13 cellular contexts compared by ENCODE assay signal in the genomic region with DNA sequence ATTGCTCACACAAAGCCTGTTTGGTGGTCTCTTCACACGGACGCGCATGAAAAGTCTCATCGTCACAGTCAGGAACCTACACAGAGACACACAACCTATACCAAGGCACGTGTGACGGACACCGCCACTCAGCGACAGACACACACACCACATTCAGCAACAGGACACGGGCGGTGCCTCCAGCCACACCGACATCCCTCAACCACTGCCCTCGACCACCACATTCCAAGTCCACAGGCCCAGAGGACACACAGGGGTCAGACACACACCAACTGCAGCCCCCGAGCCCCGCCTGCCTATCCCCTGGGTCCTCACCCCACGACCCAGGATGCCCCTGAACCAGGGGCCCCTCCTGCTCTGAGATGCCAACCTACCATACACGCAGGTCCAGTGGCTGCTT. TPM values are rescaled to one million over a fixed set of nuclear protein-coding genes. Genes with fewer than 3 reads are reported as not detected.
"Had no signal": no experiment of that assay in that cellular context is flagged by ENCODE, and none has a peak within 500 bp of the region (broad histone marks: within the 10 kb centered on the region; RNA-seq: fewer than 3 reads in every experiment).

No MANE protein-coding gene starts in this region.

- H3K9me3 ChIP-seq: right lobe of liver, testis, upper lobe of right lung had no signal

- ATAC-seq: stimulated activated naive CD8-positive, alpha-beta T cell treated with anti-CD3 and anti-CD28 coated beads, Interleukin-15, amount 100 ng/mL, for 72 hours; upper lobe of right lung had no signal

- H3K4me3 ChIP-seq: cardiac muscle cell, right lobe of liver, smooth muscle cell, testis, upper lobe of right lung had no signal

- H3K4me1 Mint-ChIP-seq: stimulated activated naive CD8-positive, alpha-beta T cell treated with anti-CD3 and anti-CD28 coated beads, Interleukin-15, amount 100 ng/mL, for 72 hours had no signal

- H3K27me3 ChIP-seq: cardiac muscle cell, right lobe of liver, testis had no signal

- DNase-seq: activated CD4-positive, CD25-positive, alpha-beta regulatory T cell treated with anti-CD3 and anti-CD28 coated beads, Interleukin-2, amount 50 U/mL, for 72 hours; activated naive CD4-positive, alpha-beta T cell treated with anti-CD3 and anti-CD28 coated beads, Interleukin-2, amount 50 U/mL, for 16 hours; activated T-cell treated with anti-CD3 and anti-CD28 coated beads, Interleukin-2, amount 50 U/mL, for 1 hour; right lobe of liver; stimulated activated naive CD8-positive, alpha-beta T cell treated with anti-CD3 and anti-CD28 coated beads, Interleukin-15, amount 100 ng/mL, for 72 hours; SW 1271; T-helper 9 cell; testis; upper lobe of right lung had no signal

- H3K36me3 ChIP-seq: cardiac muscle cell, right lobe of liver, upper lobe of right lung had no signal

- H3K27ac ChIP-seq: cardiac muscle cell, right lobe of liver, testis, upper lobe of right lung had no signal

- H3K36me3 Mint-ChIP-seq: natural killer cell treated with Interleukin-12 subunit alpha and Interleukin-12 subunit beta and Interleukin-15 and Interleukin-18, amount 100 ng/mL, for 72 hours had no signal

- FAIRE-seq: endometrium had no signal

- H3K4me3 Mint-ChIP-seq: natural killer cell treated with Interleukin-12 subunit alpha and Interleukin-12 subunit beta and Interleukin-15 and Interleukin-18, amount 100 ng/mL, for 72 hours; stimulated activated naive CD8-positive, alpha-beta T cell treated with anti-CD3 and anti-CD28 coated beads, Interleukin-15, amount 100 ng/mL, for 72 hours had no signal

- H3K9me3 Mint-ChIP-seq: natural killer cell treated with Interleukin-12 subunit alpha and Interleukin-12 subunit beta and Interleukin-15 and Interleukin-18, amount 100 ng/mL, for 72 hours; stimulated activated naive CD8-positive, alpha-beta T cell treated with anti-CD3 and anti-CD28 coated beads, Interleukin-15, amount 100 ng/mL, for 72 hours had no signal

- H3K4me1 ChIP-seq: right lobe of liver, testis, upper lobe of right lung had no signal

- H3K27ac Mint-ChIP-seq: natural killer cell treated with Interleukin-12 subunit alpha and Interleukin-12 subunit beta and Interleukin-15 and Interleukin-18, amount 100 ng/mL, for 72 hours; stimulated activated naive CD8-positive, alpha-beta T cell treated with anti-CD3 and anti-CD28 coated beads, Interleukin-15, amount 100 ng/mL, for 72 hours had no signal

- H3K4me2 ChIP-seq: smooth muscle cell had no signal

RNA-seq across cellular contexts. Expression of gene MEIS3, which starts 20.6 kb away (rescaled TPM):
- total RNA-seq: natural killer cell treated with Interleukin-12 subunit alpha and Interleukin-12 subunit beta and Interleukin-15 and Interleukin-18, amount 100 ng/mL, for 72 hours had no signal
